8 cellular contexts compared by ENCODE assay signal in the genomic region with DNA sequence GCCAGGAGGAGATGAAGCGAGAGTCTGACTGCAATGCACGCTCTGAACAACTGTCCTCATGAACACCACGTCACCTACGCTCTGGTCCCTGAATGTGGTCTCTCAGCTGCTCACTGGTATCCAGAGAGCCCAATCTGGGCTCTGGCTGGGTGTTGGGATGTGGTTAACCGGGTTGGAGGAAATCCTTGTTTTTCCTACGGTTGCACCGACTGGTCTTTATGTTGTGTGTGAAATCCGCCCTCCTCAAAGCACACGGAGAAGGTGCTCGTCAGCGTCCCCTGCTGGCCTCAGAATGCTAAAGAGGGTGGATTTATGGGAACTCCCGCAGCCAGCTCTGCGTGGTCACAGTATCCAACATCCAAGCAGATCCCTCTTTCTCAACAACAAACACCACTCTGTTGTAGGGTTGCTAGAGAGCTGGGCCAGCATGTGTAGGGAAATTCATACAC. TPM values are rescaled to one million over a fixed set of nuclear protein-coding genes. Genes with fewer than 3 reads are reported as not detected.
DNase-seq lines count a peak whose midpoint lies in the region; ATAC-seq and TF ChIP-seq lines count a peak whose summit lies in the region.

No MANE protein-coding gene starts in this region.

- H3K36me3 ChIP-seq in DND-41 (ENCODE audit: insufficient read depth, low read length) = no peaks in the 10 kb centered on the region
- no peaks in the 10 kb centered on the region for H3K36me3 ChIP-seq in WERI-Rb-1

- no peak overlapping the region for H2AFZ ChIP-seq in DND-41 (ENCODE audit: low read depth, low read length)

- no peaks in the 10 kb centered on the region for H3K9me3 ChIP-seq in DND-41 (ENCODE audit: insufficient read depth, low read length, severe bottlenecking)
- H3K9me3 ChIP-seq in WERI-Rb-1 (ENCODE audit: severe bottlenecking) = no peaks in the 10 kb centered on the region

- peak; percentile 57 for TF ChIP-seq CTCF in DND-41 (IDR thresholded peaks at IDR 0.05; ENCODE audit: borderline replicate concordance, extremely low read depth, low read length, poor library complexity, severe bottlenecking)
- peak; percentile 85 for TF ChIP-seq CTCF in WERI-Rb-1 (IDR thresholded peaks at IDR 0.05; ENCODE audit: low read depth, low read length)

- H3K4me3 ChIP-seq in DND-41 (ENCODE audit: low read depth in 1 of 2, low read length in 2 of 2) (no peak overlapping the region), WERI-Rb-1 (ENCODE audit: low read depth, low read length) (no peak overlapping the region)
- no peak overlapping the region for H3K4me3 ChIP-seq in Jurkat, Clone E6-1 (ENCODE audit: low read length)

- no peaks in the 10 kb centered on the region for H4K20me1 ChIP-seq in DND-41 (ENCODE audit: insufficient read depth, low read length)

- ATAC-seq in DND-41 (ENCODE audit: insufficient read depth, low read depth) = no peak
- ATAC-seq in GM19035 (IDR thresholded peaks at IDR 0.05; ENCODE audit: unreplicated experiment) = no peak
- no peak for ATAC-seq in GM19467 (IDR thresholded peaks at IDR 0.05; ENCODE audit: unreplicated experiment)

- H3K4me2 ChIP-seq in DND-41 (ENCODE audit: insufficient read depth, low read length) = no peak overlapping the region

- DNase-seq in DND-41 (peak; percentile 11), WERI-Rb-1 (peak; percentile 47), erythroblast (lab: John Stamatoyannopoulos, UW) (peak; percentile 75 to 80), NCI-H2196 (lab: John Stamatoyannopoulos, UW; ENCODE audit: unreplicated experiment) (no peak)
- peak; percentile 33 for DNase-seq in Jurkat, Clone E6-1 (ENCODE audit: low read depth, low spot score)
- DNase-seq in stimulated activated CD4-positive, alpha-beta T cell treated with anti-CD3 and anti-CD28 coated beads, Interleukin-1b, Interleukin-23, amount 100 ng/mL, for 24 hours (ENCODE audit: low read depth in 4 of 4, low spot score in 1 of 4) = peak in 3 of 4 experiments; percentile 3 to 26 (median 25)

- H3K27me3 ChIP-seq in DND-41 (ENCODE audit: insufficient read depth, low read length, poor library complexity) (peaks cover 5% of the 10 kb centered on the region), WERI-Rb-1 (ENCODE audit: insufficient read depth, low read depth, severe bottlenecking) (no peaks in the 10 kb centered on the region)

- H3K9ac ChIP-seq in DND-41 (ENCODE audit: low read depth, low read length) = no peak overlapping the region

- TF ChIP-seq POLR2A in erythroblast (IDR thresholded peaks at IDR 0.05; ENCODE audit: low read length) = no peak

- H3K4me1 ChIP-seq in DND-41 (ENCODE audit: insufficient read depth, low read length) = no peaks in the 10 kb centered on the region

- H3K27ac ChIP-seq in DND-41 (ENCODE audit: low read length) = no peak overlapping the region
- no peak overlapping the region for H3K27ac ChIP-seq in WERI-Rb-1

- no peaks in the 10 kb centered on the region for H3K79me2 ChIP-seq in DND-41 (ENCODE audit: insufficient read depth, low read length)

RNA-seq across cellular contexts. Expression of a gene that starts 51.8 kb away (rescaled TPM):
- 17.2 TPM for polyA plus RNA-seq in Jurkat, Clone E6-1 (2012; ENCODE audit: insufficient read depth, insufficient read length)
